In genomic region chr10:116719712-116720111, GRCh38 we compare ENCODE assay signal across 18 cellular contexts.
"Had no signal": no experiment of that assay in that cellular context is flagged by ENCODE, and none has a peak within 500 bp of the region (broad histone marks: within the 10 kb centered on the region; RNA-seq: fewer than 3 reads in every experiment).

No MANE protein-coding gene starts in this region.

- FAIRE-seq: TTC549 had no signal

- ATAC-seq: activated CD4-positive, alpha-beta T cell treated with anti-CD3 and anti-CD28 coated beads for 36 hours; lower lobe of right lung; natural killer cell treated with Interleukin-12 subunit alpha and Interleukin-12 subunit beta and Interleukin-15 and Interleukin-18, amount 100 ng/mL, for 72 hours; stimulated activated naive CD8-positive, alpha-beta T cell treated with anti-CD3 and anti-CD28 coated beads, Interleukin-15, Interleukin-2, amounts not matched to agents 100 U/mL and 50 U/mL, for 24 hours had no signal

- H3K9me3 ChIP-seq: heart right ventricle, lower lobe of right lung, tibial nerve, uterus had no signal

- H3K4me3 Mint-ChIP-seq: activated CD4-positive, alpha-beta T cell treated with anti-CD3 and anti-CD28 coated beads for 36 hours; activated naive CD8-positive, alpha-beta T cell; activated T-helper 1 cell treated with anti-CD3 and anti-CD28 coated beads, Interleukin-12 subunit alpha, Interleukin-12 subunit beta, Interleukin-2, Interleukin-4 antibody, amounts not matched to agents 30 ng/mL and 10 ng/mL and 1 ng/mL, durations not matched to agents 14 hours and 24 hours and 36 hours; brain; natural killer cell treated with Interleukin-12 subunit alpha and Interleukin-12 subunit beta and Interleukin-15 and Interleukin-18, amount 100 ng/mL, for 72 hours; T-helper 2 cell treated with Interferon-gamma antibody and Interleukin-4, amounts not matched to agents 5 μg/mL and 100 μg/mL, for 36 hours had no signal

- H3K4me1 ChIP-seq: lower lobe of right lung had no signal

- H3K27ac Mint-ChIP-seq: activated CD4-positive, alpha-beta T cell treated with anti-CD3 and anti-CD28 coated beads for 36 hours; activated naive CD8-positive, alpha-beta T cell; activated T-helper 1 cell treated with anti-CD3 and anti-CD28 coated beads, Interleukin-12 subunit alpha, Interleukin-12 subunit beta, Interleukin-2, Interleukin-4 antibody, amounts not matched to agents 30 ng/mL and 10 ng/mL and 1 ng/mL, durations not matched to agents 14 hours and 24 hours and 36 hours; natural killer cell treated with Interleukin-12 subunit alpha and Interleukin-12 subunit beta and Interleukin-15 and Interleukin-18, amount 100 ng/mL, for 72 hours; T-helper 2 cell treated with Interferon-gamma antibody and Interleukin-4, amounts not matched to agents 5 μg/mL and 100 μg/mL, for 36 hours had no signal

- H3K36me3 Mint-ChIP-seq: activated naive CD8-positive, alpha-beta T cell; brain; natural killer cell treated with Interleukin-12 subunit alpha and Interleukin-12 subunit beta and Interleukin-15 and Interleukin-18, amount 100 ng/mL, for 72 hours had no signal

- H3K4me3 ChIP-seq: heart right ventricle, lower lobe of right lung, tibial nerve, uterus had no signal

- H3K9me3 Mint-ChIP-seq: activated T-helper 1 cell treated with anti-CD3 and anti-CD28 coated beads, Interleukin-12 subunit alpha, Interleukin-12 subunit beta, Interleukin-2, Interleukin-4 antibody, amounts not matched to agents 30 ng/mL and 10 ng/mL and 1 ng/mL, durations not matched to agents 14 hours and 24 hours and 36 hours; brain; natural killer cell treated with Interleukin-12 subunit alpha and Interleukin-12 subunit beta and Interleukin-15 and Interleukin-18, amount 100 ng/mL, for 72 hours; T-helper 2 cell treated with Interferon-gamma antibody and Interleukin-4, amounts not matched to agents 5 μg/mL and 100 μg/mL, for 36 hours had no signal

- H3K27ac ChIP-seq: heart right ventricle, lower lobe of right lung, uterus had no signal

- H3K36me3 ChIP-seq: heart right ventricle, lower lobe of right lung, tibial nerve, uterus had no signal

- DNase-seq: activated CD4-positive, alpha-beta T cell treated with anti-CD3 and anti-CD28 coated beads for 36 hours; activated CD4-positive, alpha-beta T cell treated with anti-CD3 and anti-CD28 coated beads, Interleukin-2, amount 50 U/mL, for 48 hours; activated T-cell treated with anti-CD3 and anti-CD28 coated beads for 4 hours; amygdala; caudate nucleus; heart right ventricle; left cardiac atrium; lower lobe of right lung; posterior cingulate gyrus; stimulated activated naive CD8-positive, alpha-beta T cell treated with anti-CD3 and anti-CD28 coated beads, Interleukin-15, Interleukin-2, amounts not matched to agents 100 U/mL and 50 U/mL, for 24 hours; uterus had no signal
